8 cellular contexts compared by ENCODE assay signal in genomic region chr12:51951199-51951842, GRCh38. TPM values are rescaled to one million over a fixed set of nuclear protein-coding genes. Genes with fewer than 3 reads are reported as not detected.
DNase-seq lines count a peak whose midpoint lies in the region; ATAC-seq and TF ChIP-seq lines count a peak whose summit lies in the region.

Gene ACVR1B, plus strand, starts transcription at chr12:51951699. Its CDS starts 45 bp downstream, at chr12:51951744.

- peak within 1 kb of the TSS; percentile 94 for H3K4me3 ChIP-seq in right cardiac atrium (ENCODE audit: low read length)
- H3K4me3 ChIP-seq in urinary bladder (ENCODE audit: low read depth, low read length): peak within 1 kb of the TSS; percentile 85

- no peaks in the 10 kb centered on the region for H3K9me3 ChIP-seq in right cardiac atrium (ENCODE audit: control insufficient read depth, low read length)

- H3K36me3 Mint-ChIP-seq in T-helper 2 cell treated with Interferon-gamma antibody and Interleukin-4, amounts not matched to agents 5 μg/mL and 100 μg/mL, for 36 hours (ENCODE audit: low read depth): no peaks in the 10 kb centered on the region

- no peaks in the 10 kb centered on the region for H3K9me3 Mint-ChIP-seq in T-helper 2 cell treated with Interferon-gamma antibody and Interleukin-4, amounts not matched to agents 5 μg/mL and 100 μg/mL, for 36 hours

- intact Hi-C loops in right cardiac atrium (cut with DNase I): no loop called here

- peak; percentile 88 for DNase-seq in GM10248 (ENCODE audit: extremely low spot score)
- peak; percentile 86 to 88 for DNase-seq in NCI-H1930 (lab: John Stamatoyannopoulos, UW)
- peak; percentile 83 for DNase-seq in T-helper 2 cell treated with Interferon-gamma antibody and Interleukin-4, amounts not matched to agents 5 μg/mL and 100 μg/mL, for 36 hours (ENCODE audit: low spot score)
- peak; percentile 28 to 94 (median 78) for DNase-seq in anterior cingulate cortex (lab: John Stamatoyannopoulos, UW)
- peak; percentile 94 to 97 (median 97) for DNase-seq in right cardiac atrium
- peak; percentile 67 for DNase-seq in pulmonary artery endothelial cell (ENCODE audit: low read depth, low spot score)

- ATAC-seq in HG02852 (IDR thresholded peaks at IDR 0.05; ENCODE audit: unreplicated experiment) (peak; percentile 91), right cardiac atrium (peak; percentile 93)

- H3K27ac Mint-ChIP-seq in T-helper 2 cell treated with Interferon-gamma antibody and Interleukin-4, amounts not matched to agents 5 μg/mL and 100 μg/mL, for 36 hours: peak within 1 kb of the TSS; percentile 56

- POLR2A ChIA-PET in GM10248 (lab: Yijun Ruan, JAX): no interaction called here

- CTCF ChIA-PET in GM10248 (lab: Yijun Ruan, JAX): interaction anchor here (1.4 kb wide), 1 partner anchor 74 kb away, joined by 4 read pairs; no protein-coding TSS in a partner anchor

- H3K27ac ChIP-seq in right cardiac atrium (ENCODE audit: low read length): peak within 1 kb of the TSS; percentile 78
- H3K27ac ChIP-seq in urinary bladder (ENCODE audit: low read depth): peak within 1 kb of the TSS; percentile 40

- H3K27me3 Mint-ChIP-seq in T-helper 2 cell treated with Interferon-gamma antibody and Interleukin-4, amounts not matched to agents 5 μg/mL and 100 μg/mL, for 36 hours (ENCODE audit: low read depth): peaks cover 71% of the 10 kb centered on the region

- H3K36me3 ChIP-seq in urinary bladder (ENCODE audit: insufficient read depth): no peaks in the 10 kb centered on the region

- H3K27me3 ChIP-seq in right cardiac atrium (ENCODE audit: control insufficient read depth, insufficient read depth): no peaks in the 10 kb centered on the region

- H3K4me3 Mint-ChIP-seq in T-helper 2 cell treated with Interferon-gamma antibody and Interleukin-4, amounts not matched to agents 5 μg/mL and 100 μg/mL, for 36 hours: peak within 1 kb of the TSS; percentile 89

- H3K4me1 Mint-ChIP-seq in T-helper 2 cell treated with Interferon-gamma antibody and Interleukin-4, amounts not matched to agents 5 μg/mL and 100 μg/mL, for 36 hours (ENCODE audit: low read depth): peaks cover 6% of the 10 kb centered on the region

- WGBS in right cardiac atrium: under 1% methylated on average over 85 of the region's 86 CpGs
- WGBS in urinary bladder: under 1% methylated on average over 82 of the region's 86 CpGs

- H3K4me1 ChIP-seq in right cardiac atrium (ENCODE audit: control insufficient read depth, insufficient read depth, low read length): peaks cover 12% of the 10 kb centered on the region
- H3K4me1 ChIP-seq in urinary bladder (ENCODE audit: insufficient read depth): peaks cover 3% of the 10 kb centered on the region

- TF ChIP-seq CTCF in GM10248 (IDR thresholded peaks at IDR 0.05; ENCODE audit: control extremely low read depth, extremely low read depth, low read depth, missing control alignments): no peak

RNA-seq across cellular contexts. Expression of gene ACVR1B, which starts in this region (rescaled TPM):
- total RNA-seq in right cardiac atrium (10 to 100 TPM; 14.6 to 19.4 (median 16.3) TPM), pulmonary artery endothelial cell (20.5 and 23.6 TPM in 2 replicates), urinary bladder (9.5 TPM)
- polyA plus RNA-seq in right cardiac atrium (15.2 TPM), urinary bladder (14.8 TPM)

Comparison
In these comparisons a context has a peak if more than half of its experiments do, and no peak if none do; other contexts are left out.
1. Peak in every context shown above with its lines: DNase-seq, ATAC-seq, H3K4me3 ChIP-seq and H3K27ac ChIP-seq.